In genomic region chr6:14192186-14192788, GRCh38 we compare ENCODE assay signal across 25 cellular contexts.
A peak's percentile ranks its signal among the peaks of the same experiment; 100 is the strongest.
DNase-seq lines count a peak whose midpoint lies in the region; ATAC-seq, FAIRE-seq and TF ChIP-seq lines count a peak whose summit lies in the region.
"Had no signal": no experiment of that assay in that cellular context is flagged by ENCODE, and none has a peak within 500 bp of the region (broad histone marks: within the 10 kb centered on the region; RNA-seq: fewer than 3 reads in every experiment).

No MANE protein-coding gene starts in this region.

- no peaks in the 10 kb centered on the region for H4K20me1 ChIP-seq in OCI-LY7 (ENCODE audit: insufficient read depth, low read length)
- H4K20me1 ChIP-seq in keratinocyte (ENCODE audit: control insufficient read depth, extremely low read depth, insufficient read depth, low read length): no peaks in the 10 kb centered on the region

- intact Hi-C loops in OCI-LY7 (cut with micrococcal nuclease; ENCODE audit: unreplicated experiment): no loop called here

- no peak overlapping the region for H4K8ac ChIP-seq in neuronal stem cell (ENCODE audit: low read depth, low read length)

- no peak overlapping the region for H2BK120ac ChIP-seq in neuronal stem cell (ENCODE audit: low read depth, low read length)

- DNase-seq in AG10803 (ENCODE audit: low read depth) (no peak), OCI-LY7 (ENCODE audit: low spot score) (no peak), epithelial cell of proximal tubule (ENCODE audit: low read depth) (no peak), keratinocyte (ENCODE audit: low read depth, low spot score) (no peak), NCI-H1930 (lab: John Stamatoyannopoulos, UW) (no peak), neuronal stem cell (ENCODE audit: low spot score) (no peak), D721Med (ENCODE audit: insufficient read length, low spot score) (no peak)
- DNase-seq: activated CD4-positive, alpha-beta memory T cell treated with anti-CD3 and anti-CD28 coated beads for 36 hours; activated CD8-positive, alpha-beta memory T cell treated with anti-CD3 and anti-CD28 coated beads, Interleukin-2, amount 50 U/mL, for 4 hours; activated naive CD4-positive, alpha-beta T cell treated with anti-CD3 and anti-CD28 coated beads, Interleukin-2, amount 50 U/mL, for 16 hours; CD4-positive, CD25-positive, alpha-beta regulatory T cell; central memory CD4-positive, alpha-beta T cell; dermis blood vessel endothelial cell; glutamatergic neuron; GM23248; islet precursor cell; NCI-H1092; NCI-H2029 treated with DMSO at 0.1 percent for 48 hours; stimulated activated CD4-positive, alpha-beta T cell treated with anti-CD3 and anti-CD28 coated beads, Interleukin-15, amount 100 ng/mL, for 24 hours; stimulated activated naive B cell treated with anti-CD40 and anti-IgM and Interleukin-4, amounts not matched to agents 10 μg/mL and 1 μg/mL and 100 μg/mL, for 72 hours had no signal

- H3K4me1 ChIP-seq in OCI-LY7 (ENCODE audit: insufficient read depth, low read length, poor library complexity, severe bottlenecking): no peaks in the 10 kb centered on the region
- no peaks in the 10 kb centered on the region for H3K4me1 ChIP-seq in keratinocyte (ENCODE audit: control insufficient read depth, extremely low read depth, insufficient read depth, low read length)
- H3K4me1 ChIP-seq in neuronal stem cell (ENCODE audit: control insufficient read depth in 2 of 2, insufficient read depth in 1 of 2, low read depth in 1 of 2, low read length in 2 of 2): no peaks in the 10 kb centered on the region

- POLR2A ChIA-PET in OCI-LY7 (lab: Charles Lee): interaction anchor here (0.6 to 0.7 kb wide), 2 partner anchors 282 to 560 kb away, joined by 3 read pairs; no protein-coding TSS in a partner anchor

- H4K91ac ChIP-seq in neuronal stem cell (ENCODE audit: low read depth, low read length, poor library complexity): no peak overlapping the region

- H2BK12ac ChIP-seq in neuronal stem cell (ENCODE audit: low read length): no peak overlapping the region

- no peak overlapping the region for H2BK5ac ChIP-seq in neuronal stem cell (ENCODE audit: low read length)

- TF ChIP-seq CTCF in AG10803 (conservative IDR thresholded peaks at IDR 0.05; ENCODE audit: low read length): peak; percentile 24
- TF ChIP-seq CTCF in OCI-LY7 (conservative IDR thresholded peaks at IDR 0.05; ENCODE audit: low read length): peak; percentile 41; the same call in 1 of the 2 replicates
- peak; percentile 6 for TF ChIP-seq CTCF in epithelial cell of proximal tubule (conservative IDR thresholded peaks at IDR 0.05; ENCODE audit: low read depth, low read length)
- TF ChIP-seq CTCF in keratinocyte (optimal IDR thresholded peaks at IDR 0.05 in 1 of 3, IDR thresholded peaks at IDR 0.05 in 1 of 3, conservative IDR thresholded peaks at IDR 0.05 in 1 of 3; ENCODE audit: extremely low read depth in 1 of 3, insufficient read depth in 2 of 3, low read length in 3 of 3): peak in 2 of 3 experiments; percentile 25 to 37
- TF ChIP-seq CTCF in D721Med (IDR thresholded peaks at IDR 0.05; ENCODE audit: insufficient read depth, missing control alignments): no peak

- H3K79me2 ChIP-seq in OCI-LY7 (ENCODE audit: insufficient read depth, low read depth, low read length): no peaks in the 10 kb centered on the region
- H3K79me2 ChIP-seq in keratinocyte (ENCODE audit: control insufficient read depth, insufficient read depth, low read length): no peaks in the 10 kb centered on the region

- no peak for ATAC-seq in HG03457 (IDR thresholded peaks at IDR 0.05; ENCODE audit: unreplicated experiment)
- ATAC-seq: activated CD4-positive, CD25-positive, alpha-beta regulatory T cell treated with anti-CD3 and anti-CD28 coated beads, Interleukin-2, amount 50 U/mL, for 24 hours; activated T-helper 17 cell treated with anti-CD3 and anti-CD28 coated beads, Interleukin-2, amount 50 U/mL, for 72 hours; stimulated activated naive B cell treated with anti-CD40 and anti-IgM and Interleukin-4, amounts not matched to agents 10 μg/mL and 1 μg/mL and 100 μg/mL, for 72 hours had no signal

- H3K9me2 ChIP-seq in OCI-LY7 (ENCODE audit: insufficient read depth, low read length): no peaks in the 10 kb centered on the region

- FAIRE-seq in keratinocyte (lab: Jason Lieb, UNC) (no peak), D721Med (lab: Jason Lieb, UNC) (no peak)
- FAIRE-seq: TTC549 had no signal

- no peaks in the 10 kb centered on the region for H3K79me1 ChIP-seq in neuronal stem cell (ENCODE audit: low read depth, low read length)

- no peak overlapping the region for H3K4me3 ChIP-seq in AG10803 (ENCODE audit: low read length)
- H3K4me3 ChIP-seq in OCI-LY7 (ENCODE audit: low read depth, low read length, poor library complexity, severe bottlenecking): no peak overlapping the region
- H3K4me3 ChIP-seq in epithelial cell of proximal tubule (ENCODE audit: low read depth, low read length): no peak overlapping the region
- no peak overlapping the region for H3K4me3 ChIP-seq in keratinocyte (ENCODE audit: control insufficient read depth in 2 of 3, extremely low read depth in 1 of 3, insufficient read depth in 2 of 3, low read depth in 1 of 3, low read length in 3 of 3)
- no peak overlapping the region for H3K4me3 ChIP-seq in neuronal stem cell (ENCODE audit: low read length in 2 of 2)
- H3K4me3 ChIP-seq: GM23248, SK-N-MC had no signal

- H3K9ac ChIP-seq in keratinocyte (ENCODE audit: control insufficient read depth, extremely low read depth, insufficient read depth, low read length) (no peak overlapping the region), neuronal stem cell (ENCODE audit: low read depth, low read length, poor library complexity) (no peak overlapping the region)
- H3K9ac ChIP-seq: GM23248 had no signal

- H2AFZ ChIP-seq in OCI-LY7 (ENCODE audit: low read length): no peak overlapping the region
- no peak overlapping the region for H2AFZ ChIP-seq in keratinocyte (ENCODE audit: control insufficient read depth, low read length)
- no peak overlapping the region for H2AFZ ChIP-seq in neuronal stem cell (ENCODE audit: low read length)
- H2AFZ ChIP-seq: GM23248 had no signal

- no peak overlapping the region for H3K14ac ChIP-seq in neuronal stem cell (ENCODE audit: low read length)

- BruUV-seq in OCI-LY7 (replicated peaks; lab: Mats Ljungman, UMichigan): no TSS peak

- no peak overlapping the region for H2BK15ac ChIP-seq in neuronal stem cell (ENCODE audit: low read length)

- H3K4ac ChIP-seq in neuronal stem cell (ENCODE audit: low read length): no peak overlapping the region

- H2AK5ac ChIP-seq in neuronal stem cell (ENCODE audit: low read depth, low read length): no peak overlapping the region

- H3K27me3 ChIP-seq in keratinocyte (ENCODE audit: control insufficient read depth, extremely low read depth, insufficient read depth, low read length) (no peaks in the 10 kb centered on the region), neuronal stem cell (ENCODE audit: control insufficient read depth in 3 of 3, insufficient read depth in 3 of 3, low read depth in 1 of 3, low read length in 3 of 3) (peaks cover 0 to 34% (median 0%) of the 10 kb centered on the region in 3 experiments)

- H3K23ac ChIP-seq in neuronal stem cell (ENCODE audit: low read depth, low read length, poor library complexity): no peak overlapping the region

- no peaks in the 10 kb centered on the region for H3K36me3 ChIP-seq in OCI-LY7 (ENCODE audit: insufficient read depth, low read length)
- no peaks in the 10 kb centered on the region for H3K36me3 ChIP-seq in keratinocyte (ENCODE audit: control insufficient read depth in 2 of 2, extremely low read depth in 1 of 2, insufficient read depth in 2 of 2, low read length in 2 of 2)
- no peaks in the 10 kb centered on the region for H3K36me3 ChIP-seq in neuronal stem cell (replicated peaks in 1 of 2; ENCODE audit: control insufficient read depth in 2 of 2, insufficient read depth in 2 of 2, low read length in 2 of 2)

- H3K4me2 ChIP-seq in OCI-LY7 (ENCODE audit: low read length) (no peak overlapping the region), keratinocyte (ENCODE audit: control insufficient read depth, extremely low read depth, insufficient read depth, low read depth, low read length) (no peak overlapping the region), neuronal stem cell (ENCODE audit: insufficient read depth, low read length, poor library complexity, severe bottlenecking) (no peak overlapping the region)

- dilution Hi-C loops in keratinocyte (cut with MboI; ENCODE audit: extremely low pct_ligation_motif_present, low sequenced_read_pairs): no loop called here

- H3K9me1 ChIP-seq in keratinocyte (ENCODE audit: control insufficient read depth, extremely low read depth, insufficient read depth, low read length): no peaks in the 10 kb centered on the region

- CTCF ChIA-PET in OCI-LY7 (lab: Charles Lee; ENCODE audit: unreplicated experiment): no interaction called here

- H3K27ac ChIP-seq in OCI-LY7 (ENCODE audit: low read depth, low read length, poor library complexity, severe bottlenecking) (no peak overlapping the region), keratinocyte (ENCODE audit: control insufficient read depth, insufficient read depth, low read length) (no peak overlapping the region), neuronal stem cell (replicated peaks; ENCODE audit: low read length) (no peak overlapping the region)
- H3K27ac ChIP-seq: GM23248, SK-N-MC had no signal

- H3K18ac ChIP-seq in neuronal stem cell (ENCODE audit: low read length): no peak overlapping the region

- WGBS in neuronal stem cell (ENCODE audit: extremely low coverage in 2 of 2, insufficient read length in 2 of 2, insufficient replicate concordance in 1 of 2), 2 donors: no CpG with 5 or more reads among the region's 3 CpGs

- no peaks in the 10 kb centered on the region for H3K9me3 ChIP-seq in OCI-LY7 (ENCODE audit: low read length)
- H3K9me3 ChIP-seq in keratinocyte (ENCODE audit: control insufficient read depth, low read depth, low read length): no peaks in the 10 kb centered on the region
- H3K9me3 ChIP-seq in neuronal stem cell (replicated peaks in 1 of 2; ENCODE audit: control insufficient read depth in 2 of 2, insufficient read depth in 1 of 2, low read depth in 1 of 2, low read length in 2 of 2): no peaks in the 10 kb centered on the region
